Comparison of ENCODE assay signal across 14 cellular contexts in genomic region chr4:2832981-2833670, GRCh38. TPM values are rescaled to one million over a fixed set of nuclear protein-coding genes. Genes with fewer than 3 reads are reported as not detected.
DNase-seq lines count a peak whose midpoint lies in the region; ATAC-seq, FAIRE-seq and TF ChIP-seq lines count a peak whose summit lies in the region.
"Had no signal": no experiment of that assay in that cellular context is flagged by ENCODE, and none has a peak within 500 bp of the region (broad histone marks: within the 10 kb centered on the region; RNA-seq: fewer than 3 reads in every experiment).

No MANE protein-coding gene starts in this region.

- TF ChIP-seq POLR2A in GM12891 (IDR thresholded peaks at IDR 0.05; ENCODE audit: low read depth, low read length): no peak

- 0 out of 2 replicates have a peak overlapping the region, but pooled peaks have one; percentile 15 for H3K9ac ChIP-seq in BLaER1

- H3K79me2 ChIP-seq in OCI-LY7 (ENCODE audit: insufficient read depth, low read depth, low read length): no peaks in the 10 kb centered on the region

- no TSS peak for BruUV-seq in OCI-LY7 (replicated peaks; lab: Mats Ljungman, UMichigan)

- FAIRE-seq in GM12891 (lab: Jason Lieb, UNC): no peak
- FAIRE-seq: G401.6 had no signal

- H3K4me3 ChIP-seq in BLaER1 (peak overlapping the region; percentile 46; the same call in 1 of the 2 replicates), OCI-LY7 (ENCODE audit: low read depth, low read length, poor library complexity, severe bottlenecking) (no peak overlapping the region)
- H3K4me3 ChIP-seq: ascending aorta had no signal

- H3K9me3 ChIP-seq in BLaER1 (no peaks in the 10 kb centered on the region), OCI-LY7 (ENCODE audit: low read length) (no peaks in the 10 kb centered on the region)
- H3K9me3 ChIP-seq: ascending aorta had no signal

- POLR2A ChIA-PET in OCI-LY7 (lab: Charles Lee): no interaction called here

- CTCF ChIA-PET in OCI-LY7 (lab: Charles Lee; ENCODE audit: unreplicated experiment): no interaction called here

- H3K4me2 ChIP-seq in BLaER1 (peak overlapping the region; percentile 96), OCI-LY7 (ENCODE audit: low read length) (peak overlapping the region; percentile 41)

- H3K4me1 ChIP-seq in BLaER1 (peaks cover 89% of the 10 kb centered on the region), OCI-LY7 (ENCODE audit: insufficient read depth, low read length, poor library complexity, severe bottlenecking) (peaks cover 49% of the 10 kb centered on the region), foreskin keratinocyte (no peaks in the 10 kb centered on the region)

- peaks cover 82% of the 10 kb centered on the region for H4K20me1 ChIP-seq in BLaER1
- H4K20me1 ChIP-seq in OCI-LY7 (ENCODE audit: insufficient read depth, low read length): no peaks in the 10 kb centered on the region; the same call in 1 of the 2 replicates

- ATAC-seq in left lobe of liver (no peak), HG02840 (IDR thresholded peaks at IDR 0.05; ENCODE audit: low FRiP score, unreplicated experiment) (no peak), foreskin keratinocyte (no peak)

- no peaks in the 10 kb centered on the region for H3K9me2 ChIP-seq in OCI-LY7 (ENCODE audit: insufficient read depth, low read length)

- intact Hi-C loops in OCI-LY7 (cut with micrococcal nuclease; ENCODE audit: unreplicated experiment): no loop called here

- peak overlapping the region; percentile 64 for H3K27ac ChIP-seq in BLaER1
- H3K27ac ChIP-seq in OCI-LY7 (ENCODE audit: low read depth, low read length, poor library complexity, severe bottlenecking): no peak overlapping the region
- no peak overlapping the region for H3K27ac ChIP-seq in caudate nucleus (ENCODE audit: low read depth, low read length)
- H3K27ac ChIP-seq in foreskin keratinocyte: no peak overlapping the region
- H3K27ac ChIP-seq: ascending aorta had no signal

- peaks cover 49% of the 10 kb centered on the region for H3K36me3 ChIP-seq in BLaER1
- no peaks in the 10 kb centered on the region for H3K36me3 ChIP-seq in OCI-LY7 (ENCODE audit: insufficient read depth, low read length)

- TF ChIP-seq CTCF in OCI-LY7 (conservative IDR thresholded peaks at IDR 0.05; ENCODE audit: low read length) (no peak), foreskin keratinocyte (conservative IDR thresholded peaks at IDR 0.05) (no peak)

- H3K27me3 ChIP-seq in BLaER1: peaks cover 5% of the 10 kb centered on the region; the same call in 1 of the 2 replicates
- no peaks in the 10 kb centered on the region for H3K27me3 ChIP-seq in foreskin keratinocyte
- H3K27me3 ChIP-seq: ascending aorta had no signal

- peak; percentile 31 for DNase-seq in GM12891 (ENCODE audit: insufficient read length, low spot score)
- DNase-seq in OCI-LY7 (ENCODE audit: low spot score): no peak
- DNase-seq in left lobe of liver (ENCODE audit: low spot score): peak; percentile 38
- no peak for DNase-seq in caudate nucleus (lab: John Stamatoyannopoulos, UW)
- no peak for DNase-seq in foreskin keratinocyte
- no peak for DNase-seq in COLO829 (ENCODE audit: low spot score)
- DNase-seq: effector CD8-positive, alpha-beta T cell; foreskin melanocyte; kidney glomerular epithelial cell; NCI-H226 had no signal

- no peak overlapping the region for H2AFZ ChIP-seq in OCI-LY7 (ENCODE audit: low read length)

TF ChIP-seq in GM12891, 5 proteins besides CTCF, POLR2A, EP300 and RAD21:
- TF ChIP-seq SPI1 (IDR thresholded peaks at IDR 0.05; ENCODE audit: low read depth, low read length): peak; percentile 30; the same call in 1 of the 2 replicates
- TF ChIP-seq POLR2AphosphoS5 (IDR thresholded peaks at IDR 0.05; ENCODE audit: low read depth, low read length): no peak

RNA-seq across cellular contexts. Expression of gene ADD1, which starts 10.5 kb away (rescaled TPM):
- 112 TPM for polyA plus RNA-seq in GM12891 (2012; ENCODE audit: low read depth, missing spikeins)
- 77.1 and 85.3 TPM in 2 replicates for total RNA-seq in OCI-LY7 (2014; rRNA removed; shearing (Covaris generic))
- 108 TPM in 2 replicates for total RNA-seq in OCI-LY7 (2022)
- total RNA-seq in left lobe of liver: 113 TPM
- total RNA-seq in foreskin keratinocyte: 173 and 176 TPM in 2 replicates
- polyA plus RNA-seq in foreskin keratinocyte: 129 and 130 TPM in 2 replicates

RNA-seq across cellular contexts. Expression of gene SH3BP2, which starts 40.2 kb away (rescaled TPM):
- polyA plus RNA-seq in GM12891 (2012; ENCODE audit: low read depth, missing spikeins): 26.2 TPM
- total RNA-seq in OCI-LY7 (2014; rRNA removed; shearing (Covaris generic)): 6.9 and 10.9 TPM in 2 replicates
- 23.8 and 31.6 TPM in 2 replicates for total RNA-seq in OCI-LY7 (2022)
- 59.8 TPM for total RNA-seq in left lobe of liver
- total RNA-seq in foreskin keratinocyte: 12.5 and 15.7 TPM in 2 replicates
- polyA plus RNA-seq in foreskin keratinocyte: 8.3 and 10.8 TPM in 2 replicates

Comparison
In these comparisons a context has a peak if more than half of its experiments do, and no peak if none do; other contexts are left out.
1. DNase-seq: peak in GM12891 (single experiment) and left lobe of liver (single experiment); none in OCI-LY7 (single experiment), caudate nucleus (0 of 61), foreskin keratinocyte (0 of 2) and COLO829 (single experiment).